Comparison of ENCODE assay signal across 29 cellular contexts in the genomic region with DNA sequence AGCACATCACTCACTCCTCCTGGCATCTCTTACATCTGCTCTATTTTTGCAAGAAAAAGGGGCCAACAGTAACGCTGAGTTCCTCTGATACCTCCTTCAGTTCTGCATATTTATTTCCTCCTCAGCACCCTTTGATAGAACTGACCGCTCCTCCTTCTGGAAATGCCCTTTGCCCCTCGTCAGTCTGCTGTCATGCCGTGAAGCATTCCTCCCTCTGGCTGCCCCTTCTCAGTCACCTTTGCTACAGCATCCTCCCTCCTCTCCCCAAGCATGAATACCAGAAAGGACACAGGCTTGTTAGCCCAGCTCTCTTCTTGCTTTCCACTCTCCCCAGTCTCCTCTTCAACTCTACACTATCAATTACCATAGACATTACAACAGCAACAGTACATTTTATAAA.
DNase-seq lines count a peak whose midpoint lies in the region; ATAC-seq, FAIRE-seq and TF ChIP-seq lines count a peak whose summit lies in the region.
"Had no signal": no experiment of that assay in that cellular context is flagged by ENCODE, and none has a peak within 500 bp of the region (broad histone marks: within the 10 kb centered on the region; RNA-seq: fewer than 3 reads in every experiment).

No MANE protein-coding gene starts in this region.

- H3K4me3 ChIP-seq in sigmoid colon (no peak overlapping the region), SJCRH30 (no peak overlapping the region)
- H3K4me3 ChIP-seq: adrenal gland, skin epidermis had no signal

- H3K36me3 Mint-ChIP-seq in glutamatergic neuron (ENCODE audit: unreplicated experiment) (no peaks in the 10 kb centered on the region), nephron progenitor cell (ENCODE audit: low read depth) (peaks cover 15% of the 10 kb centered on the region)

- H3K9me3 Mint-ChIP-seq in glutamatergic neuron (ENCODE audit: unreplicated experiment) (peaks cover 2% of the 10 kb centered on the region), nephron progenitor cell (no peaks in the 10 kb centered on the region)
- H3K9me3 Mint-ChIP-seq: activated B cell treated with CpG ODN at 0.5 μM for 24 hours; activated T-cell treated with anti-CD3 and anti-CD28 coated beads, Interleukin-2, amount 50 U/mL, for 72 hours; brain; CD4-positive, alpha-beta memory T cell; IgD-negative memory B cell; type B pancreatic cell had no signal

- ATAC-seq in HG02571 (IDR thresholded peaks at IDR 0.05; ENCODE audit: unreplicated experiment) = no peak
- ATAC-seq: activated CD8-positive, alpha-beta memory T cell treated with anti-CD3 and anti-CD28 coated beads, Interleukin-2, amount 10 ng/mL, durations not matched to agents 7 days and 5 days; activated T-cell treated with anti-CD3 and anti-CD28 coated beads, Interleukin-2, amount 50 U/mL, for 72 hours had no signal

- H3K27ac ChIP-seq in sigmoid colon = no peak overlapping the region
- H3K27ac ChIP-seq in SJCRH30 = no peak overlapping the region
- H3K27ac ChIP-seq: 22Rv1, adrenal gland, skin epidermis had no signal

- WGBS in sigmoid colon, 2 donors = 23 to 68% methylated on average over 4 of the region's 4 CpGs

- H3K27me3 Mint-ChIP-seq in glutamatergic neuron (ENCODE audit: unreplicated experiment) (no peaks in the 10 kb centered on the region), nephron progenitor cell (ENCODE audit: low read depth, poor library complexity) (no peaks in the 10 kb centered on the region)
- H3K27me3 Mint-ChIP-seq: activated B cell treated with CpG ODN at 0.5 μM for 24 hours; activated CD8-positive, alpha-beta memory T cell treated with anti-CD3 and anti-CD28 coated beads, Interleukin-2, amount 10 ng/mL, durations not matched to agents 7 days and 5 days; brain; CD4-positive, alpha-beta memory T cell; IgD-negative memory B cell; type B pancreatic cell had no signal

- H3K27me3 ChIP-seq in sigmoid colon (no peaks in the 10 kb centered on the region), SJCRH30 (no peaks in the 10 kb centered on the region)
- H3K27me3 ChIP-seq: adrenal gland had no signal

- H3K4me1 Mint-ChIP-seq in glutamatergic neuron (ENCODE audit: low read depth, unreplicated experiment) (peaks cover 16% of the 10 kb centered on the region), nephron progenitor cell (peaks cover 24% of the 10 kb centered on the region)
- H3K4me1 Mint-ChIP-seq: activated B cell treated with CpG ODN at 0.5 μM for 24 hours; activated CD8-positive, alpha-beta memory T cell treated with anti-CD3 and anti-CD28 coated beads, Interleukin-2, amount 10 ng/mL, durations not matched to agents 7 days and 5 days had no signal

- TF ChIP-seq CTCF in glutamatergic neuron (IDR thresholded peaks at IDR 0.05; ENCODE audit: partially characterized antibody, unreplicated experiment) = no peak
- no peak for TF ChIP-seq CTCF in nephron progenitor cell (IDR thresholded peaks at IDR 0.05)
- no peak for TF ChIP-seq CTCF in sigmoid colon (IDR thresholded peaks at IDR 0.05)

- no peak for FAIRE-seq in HTR-8/SVneo (lab: Jason Lieb, UNC)
- FAIRE-seq: RCC 7860 had no signal

- no peak for TF ChIP-seq POLR2A in sigmoid colon (IDR thresholded peaks at IDR 0.05)

- H3K36me3 ChIP-seq in sigmoid colon = peaks cover 0 to 17% (median 0%) of the 10 kb centered on the region in 4 donors
- no peaks in the 10 kb centered on the region; the same call in none of the 2 replicates for H3K36me3 ChIP-seq in SJCRH30

- no peak for TF ChIP-seq EP300 in sigmoid colon (IDR thresholded peaks at IDR 0.05)

- intact Hi-C loops in sigmoid colon (cut with DNase I) = no loop called here

- H3K4me3 Mint-ChIP-seq in glutamatergic neuron (ENCODE audit: unreplicated experiment) (peak overlapping the region; percentile 13), nephron progenitor cell (peak overlapping the region; percentile 19)
- H3K4me3 Mint-ChIP-seq: activated B cell treated with CpG ODN at 0.5 μM for 24 hours; activated CD8-positive, alpha-beta memory T cell treated with anti-CD3 and anti-CD28 coated beads, Interleukin-2, amount 10 ng/mL, durations not matched to agents 7 days and 5 days; activated T-cell treated with anti-CD3 and anti-CD28 coated beads, Interleukin-2, amount 50 U/mL, for 72 hours; brain; CD4-positive, alpha-beta memory T cell; IgD-negative memory B cell; type B pancreatic cell had no signal

- H3K9me3 ChIP-seq in sigmoid colon (no peaks in the 10 kb centered on the region), SJCRH30 (replicated peaks) (no peaks in the 10 kb centered on the region)
- H3K9me3 ChIP-seq: adrenal gland had no signal

- DNase-seq in NCI-H2227 (lab: John Stamatoyannopoulos, UW; ENCODE audit: unreplicated experiment) = peak; percentile 8
- DNase-seq in NCI-H2227 treated with DMSO at 0.1 percent for 48 hours (lab: John Stamatoyannopoulos, UW) = no peak
- no peak for DNase-seq in glutamatergic neuron
- peak; percentile 33 for DNase-seq in nephron progenitor cell
- no peak for DNase-seq in sigmoid colon
- no peak for DNase-seq in HTR-8/SVneo (ENCODE audit: insufficient read length, low spot score)
- no peak for DNase-seq in SJCRH30
- DNase-seq: activated B cell treated with CpG ODN at 0.5 μM for 24 hours; activated CD8-positive, alpha-beta memory T cell treated with anti-CD3 and anti-CD28 coated beads, Interleukin-2, amount 10 ng/mL, durations not matched to agents 7 days and 5 days; activated naive CD4-positive, alpha-beta T cell; activated T-cell treated with anti-CD3 and anti-CD28 coated beads, Interleukin-2, amount 50 U/mL, for 72 hours; adrenal gland; CD4-positive, alpha-beta memory T cell; DMS 273 treated with DMSO at 0.1 percent for 48 hours; mammary epithelial cell; NCI-H1092; NCI-H1930; NCI-H69; SIG-M5; stimulated activated CD4-positive, alpha-beta T cell treated with anti-CD3 and anti-CD28 coated beads, Interleukin-1b, Interleukin-23, amount 100 ng/mL, for 48 hours; SW 1271; T1000 had no signal

- H3K27ac Mint-ChIP-seq in glutamatergic neuron (ENCODE audit: unreplicated experiment) (no peak overlapping the region), nephron progenitor cell (peak overlapping the region; percentile 40)
- H3K27ac Mint-ChIP-seq: activated B cell treated with CpG ODN at 0.5 μM for 24 hours; activated CD8-positive, alpha-beta memory T cell treated with anti-CD3 and anti-CD28 coated beads, Interleukin-2, amount 10 ng/mL, durations not matched to agents 7 days and 5 days; IgD-negative memory B cell; type B pancreatic cell had no signal

- H3K4me1 ChIP-seq in sigmoid colon (no peaks in the 10 kb centered on the region), SJCRH30 (no peaks in the 10 kb centered on the region)
- H3K4me1 ChIP-seq: adrenal gland had no signal

Comparison
In these comparisons a context has a peak if more than half of its experiments do, and no peak if none do; other contexts are left out.
1. DNase-seq: peak in NCI-H2227 (single experiment) and nephron progenitor cell (single experiment); none in NCI-H2227 treated with DMSO at 0.1 percent for 48 hours (single experiment), glutamatergic neuron (single experiment), sigmoid colon (single experiment), HTR-8/SVneo (single experiment) and SJCRH30 (0 of 2).